In the genomic region with DNA sequence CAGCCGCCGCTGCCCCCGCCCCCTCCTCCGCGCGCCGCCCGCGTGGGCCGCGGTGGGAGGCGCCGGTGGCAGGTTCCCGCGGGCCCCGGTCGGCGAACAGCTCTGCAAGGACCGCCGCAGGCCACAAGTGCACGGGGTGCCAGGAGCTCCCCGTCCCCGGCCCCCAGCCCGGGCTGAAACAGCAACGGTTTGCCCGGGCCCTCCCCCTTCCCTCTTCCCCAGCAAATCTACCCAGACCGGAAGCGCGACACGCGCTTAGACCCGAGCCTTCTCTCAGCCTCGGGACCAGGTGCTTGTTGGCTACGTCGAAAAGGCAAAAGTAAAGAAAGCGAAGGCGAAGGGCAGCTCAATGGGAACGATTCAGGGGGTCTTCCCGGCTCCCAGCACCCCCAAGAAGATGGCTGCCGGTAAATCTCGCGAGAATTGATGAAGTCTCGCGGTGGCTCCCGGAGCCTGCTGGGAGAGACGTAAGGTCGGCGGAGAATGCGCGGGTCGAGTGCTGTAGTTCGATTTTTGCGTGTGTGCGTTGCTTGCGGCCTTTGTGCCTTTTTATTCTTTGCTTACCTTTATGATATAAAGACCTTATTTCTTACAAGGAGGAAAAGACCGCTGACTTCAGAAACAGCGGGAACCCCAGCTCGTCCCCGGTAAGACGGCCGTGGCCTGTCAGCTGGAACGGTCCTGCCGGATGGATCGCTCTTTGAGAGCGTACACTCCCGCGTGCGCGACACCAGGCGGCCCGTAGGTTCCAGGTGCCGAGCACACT, we compare ENCODE assay signal across 1 cellular context.
A peak's percentile ranks its signal among the peaks of the same experiment; 100 is the strongest.
TF ChIP-seq lines count a peak whose summit lies in the region.

A gene with protein sequence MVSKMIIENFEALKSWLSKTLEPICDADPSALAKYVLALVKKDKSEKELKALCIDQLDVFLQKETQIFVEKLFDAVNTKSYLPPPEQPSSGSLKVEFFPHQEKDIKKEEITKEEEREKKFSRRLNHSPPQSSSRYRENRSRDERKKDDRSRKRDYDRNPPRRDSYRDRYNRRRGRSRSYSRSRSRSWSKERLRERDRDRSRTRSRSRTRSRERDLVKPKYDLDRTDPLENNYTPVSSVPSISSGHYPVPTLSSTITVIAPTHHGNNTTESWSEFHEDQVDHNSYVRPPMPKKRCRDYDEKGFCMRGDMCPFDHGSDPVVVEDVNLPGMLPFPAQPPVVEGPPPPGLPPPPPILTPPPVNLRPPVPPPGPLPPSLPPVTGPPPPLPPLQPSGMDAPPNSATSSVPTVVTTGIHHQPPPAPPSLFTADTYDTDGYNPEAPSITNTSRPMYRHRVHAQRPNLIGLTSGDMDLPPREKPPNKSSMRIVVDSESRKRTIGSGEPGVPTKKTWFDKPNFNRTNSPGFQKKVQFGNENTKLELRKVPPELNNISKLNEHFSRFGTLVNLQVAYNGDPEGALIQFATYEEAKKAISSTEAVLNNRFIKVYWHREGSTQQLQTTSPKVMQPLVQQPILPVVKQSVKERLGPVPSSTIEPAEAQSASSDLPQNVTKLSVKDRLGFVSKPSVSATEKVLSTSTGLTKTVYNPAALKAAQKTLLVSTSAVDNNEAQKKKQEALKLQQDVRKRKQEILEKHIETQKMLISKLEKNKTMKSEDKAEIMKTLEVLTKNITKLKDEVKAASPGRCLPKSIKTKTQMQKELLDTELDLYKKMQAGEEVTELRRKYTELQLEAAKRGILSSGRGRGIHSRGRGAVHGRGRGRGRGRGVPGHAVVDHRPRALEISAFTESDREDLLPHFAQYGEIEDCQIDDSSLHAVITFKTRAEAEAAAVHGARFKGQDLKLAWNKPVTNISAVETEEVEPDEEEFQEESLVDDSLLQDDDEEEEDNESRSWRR (minus strand): TSS at position 425 of the 766 bp plus-strand sequence. CDS start 481 bp downstream, outside the sequence.

TF ChIP-seq in K562, 482 proteins besides CTCF, POLR2A, EP300 and RAD21 (continued from another document and continues in another):
- no peak for TF ChIP-seq CHCHD3 (CRISPR knock-in tag; IDR thresholded peaks at IDR 0.05)
- TF ChIP-seq HDGF (IDR thresholded peaks at IDR 0.05) = no peak
- no peak for TF ChIP-seq MITF (IDR thresholded peaks at IDR 0.05)
- no peak for TF ChIP-seq ZNF3 (CRISPR knock-in tag; IDR thresholded peaks at IDR 0.05)
- no peak for TF ChIP-seq ZBTB8A (IDR thresholded peaks at IDR 0.05; ENCODE audit: partially characterized antibody)
- TF ChIP-seq U2AF2 (optimal IDR thresholded peaks at IDR 0.05; ENCODE audit: low read depth, low read length) = no peak
- TF ChIP-seq POLR3A (IDR thresholded peaks at IDR 0.05; ENCODE audit: borderline replicate concordance, extremely low read depth, insufficient read depth, insufficient read length) = no peak
- no peak for TF ChIP-seq BCL6 (CRISPR knock-in tag; IDR thresholded peaks at IDR 0.05)
- TF ChIP-seq, protein P1, sequence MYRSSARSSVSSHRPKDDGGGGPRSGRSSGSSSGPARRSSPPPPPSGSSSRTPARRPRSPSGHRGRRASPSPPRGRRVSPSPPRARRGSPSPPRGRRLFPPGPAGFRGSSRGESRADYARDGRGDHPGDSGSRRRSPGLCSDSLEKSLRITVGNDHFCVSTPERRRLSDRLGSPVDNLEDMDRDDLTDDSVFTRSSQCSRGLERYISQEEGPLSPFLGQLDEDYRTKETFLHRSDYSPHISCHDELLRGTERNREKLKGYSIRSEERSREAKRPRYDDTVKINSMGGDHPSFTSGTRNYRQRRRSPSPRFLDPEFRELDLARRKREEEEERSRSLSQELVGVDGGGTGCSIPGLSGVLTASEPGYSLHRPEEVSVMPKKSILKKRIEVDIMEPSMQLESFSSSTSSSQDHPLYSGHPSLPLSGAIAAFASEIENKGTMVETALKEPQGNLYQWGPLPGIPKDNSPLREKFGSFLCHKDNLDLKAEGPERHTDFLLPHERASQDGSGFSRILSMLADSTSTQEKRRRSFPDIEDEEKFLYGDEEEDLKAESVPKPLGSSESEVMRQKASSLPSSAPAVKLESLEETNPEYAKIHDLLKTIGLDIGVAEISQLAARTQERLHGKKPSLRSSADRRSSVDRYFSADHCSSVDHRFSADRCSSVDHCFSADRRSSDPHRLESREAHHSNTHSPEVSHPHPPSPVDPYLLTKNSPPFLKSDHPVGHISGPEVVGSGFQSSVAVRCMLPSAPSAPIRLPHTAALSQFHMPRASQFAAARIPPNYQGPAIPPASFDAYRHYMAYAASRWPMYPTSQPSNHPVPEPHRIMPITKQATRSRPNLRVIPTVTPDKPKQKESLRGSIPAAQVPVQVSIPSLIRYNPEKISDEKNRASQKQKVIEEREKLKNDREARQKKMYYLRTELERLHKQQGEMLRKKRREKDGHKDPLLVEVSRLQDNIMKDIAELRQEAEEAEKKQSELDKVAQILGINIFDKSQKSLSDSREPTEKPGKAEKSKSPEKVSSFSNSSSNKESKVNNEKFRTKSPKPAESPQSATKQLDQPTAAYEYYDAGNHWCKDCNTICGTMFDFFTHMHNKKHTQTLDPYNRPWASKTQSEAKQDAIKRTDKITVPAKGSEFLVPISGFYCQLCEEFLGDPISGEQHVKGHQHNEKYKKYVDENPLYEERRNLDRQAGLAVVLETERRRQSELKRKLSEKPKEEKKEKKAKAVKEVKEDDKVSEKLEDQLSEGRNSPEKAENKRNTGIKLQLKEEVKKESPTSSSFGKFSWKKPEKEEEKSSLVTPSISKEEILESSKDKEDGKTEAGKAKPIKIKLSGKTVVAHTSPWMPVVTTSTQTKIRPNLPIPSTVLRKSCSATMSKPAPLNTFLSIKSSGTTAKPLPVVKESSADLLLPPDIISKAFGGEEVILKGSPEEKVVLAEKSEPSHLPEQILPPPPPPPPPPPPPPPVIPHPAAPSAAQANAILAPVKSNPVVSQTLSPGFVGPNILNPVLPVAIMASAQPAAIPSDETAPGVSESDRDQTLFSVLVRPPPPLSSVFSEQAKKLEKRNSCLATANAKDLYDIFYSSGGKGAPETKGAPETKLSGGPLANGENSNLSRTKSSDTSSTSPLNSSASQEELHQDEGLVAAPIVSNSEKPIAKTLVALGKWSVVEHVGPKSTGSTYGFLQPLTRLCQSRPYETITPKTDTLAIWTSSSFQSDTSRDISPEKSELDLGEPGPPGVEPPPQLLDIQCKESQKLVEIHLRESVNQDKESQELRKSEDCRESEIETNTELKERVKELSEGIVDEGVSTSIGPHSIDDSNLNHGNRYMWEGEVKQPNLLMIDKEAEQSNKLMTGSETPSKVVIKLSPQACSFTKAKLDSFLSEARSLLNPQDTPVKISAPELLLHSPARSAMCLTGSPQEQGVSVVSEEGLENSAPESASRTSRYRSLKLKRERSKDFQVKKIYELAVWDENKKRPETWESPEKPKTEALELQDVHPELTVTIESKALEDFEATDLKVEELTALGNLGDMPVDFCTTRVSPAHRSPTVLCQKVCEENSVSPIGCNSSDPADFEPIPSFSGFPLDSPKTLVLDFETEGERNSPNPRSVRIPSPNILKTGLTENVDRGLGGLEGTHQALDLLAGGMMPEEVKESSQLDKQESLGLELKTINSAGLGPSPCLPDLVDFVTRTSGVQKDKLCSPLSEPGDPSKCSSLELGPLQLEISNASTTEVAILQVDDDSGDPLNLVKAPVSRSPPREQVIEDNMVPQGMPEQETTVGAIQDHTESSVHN (IDR thresholded peaks at IDR 0.05; ENCODE audit: borderline replicate concordance in 1 of 2, low read depth in 1 of 2) = no peak
- TF ChIP-seq, protein P2, sequence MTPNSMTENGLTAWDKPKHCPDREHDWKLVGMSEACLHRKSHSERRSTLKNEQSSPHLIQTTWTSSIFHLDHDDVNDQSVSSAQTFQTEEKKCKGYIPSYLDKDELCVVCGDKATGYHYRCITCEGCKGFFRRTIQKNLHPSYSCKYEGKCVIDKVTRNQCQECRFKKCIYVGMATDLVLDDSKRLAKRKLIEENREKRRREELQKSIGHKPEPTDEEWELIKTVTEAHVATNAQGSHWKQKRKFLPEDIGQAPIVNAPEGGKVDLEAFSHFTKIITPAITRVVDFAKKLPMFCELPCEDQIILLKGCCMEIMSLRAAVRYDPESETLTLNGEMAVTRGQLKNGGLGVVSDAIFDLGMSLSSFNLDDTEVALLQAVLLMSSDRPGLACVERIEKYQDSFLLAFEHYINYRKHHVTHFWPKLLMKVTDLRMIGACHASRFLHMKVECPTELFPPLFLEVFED (CRISPR knock-in tag; conservative IDR thresholded peaks at IDR 0.05) = no peak
- no peak for TF ChIP-seq SIX5 (IDR thresholded peaks at IDR 0.05; ENCODE audit: borderline replicate concordance in 1 of 2, insufficient read depth in 1 of 2, low read depth in 1 of 2, low read length in 2 of 2)
- TF ChIP-seq SFPQ (IDR thresholded peaks at IDR 0.05; ENCODE audit: low read depth, low read length) = no peak
- TF ChIP-seq TCF7 (IDR thresholded peaks at IDR 0.05; ENCODE audit: borderline replicate concordance) = no peak
- TF ChIP-seq IRF2 (CRISPR knock-in tag; IDR thresholded peaks at IDR 0.05) = no peak
- TF ChIP-seq JUND (IDR thresholded peaks at IDR 0.05; ENCODE audit: borderline replicate concordance, low read depth, low read length) = no peak
- no peak for TF ChIP-seq JUND (tag; IDR thresholded peaks at IDR 0.05; ENCODE audit: borderline replicate concordance, low read depth, low read length)
- TF ChIP-seq ATF7 (IDR thresholded peaks at IDR 0.05) = peak; percentile 54; the same call in 1 of the 2 replicates
- no peak for TF ChIP-seq NCOA4 (IDR thresholded peaks at IDR 0.05; ENCODE audit: partially characterized antibody)
- TF ChIP-seq E2F8 (IDR thresholded peaks at IDR 0.05; ENCODE audit: low read depth, partially characterized antibody) = no peak
- no peak for TF ChIP-seq ZFPM2 (CRISPR knock-in tag; IDR thresholded peaks at IDR 0.05)
- TF ChIP-seq ZNF57 (CRISPR knock-in tag; IDR thresholded peaks at IDR 0.05) = no peak
- TF ChIP-seq SMAD1 (IDR thresholded peaks at IDR 0.05; ENCODE audit: low read depth, low read length, partially characterized antibody) = peak; percentile 61
- TF ChIP-seq ZFP91 (CRISPR knock-in tag; IDR thresholded peaks at IDR 0.05) = no peak
- TF ChIP-seq HOXB6 (CRISPR knock-in tag; IDR thresholded peaks at IDR 0.05; ENCODE audit: borderline replicate concordance) = no peak
- TF ChIP-seq, protein P3, sequence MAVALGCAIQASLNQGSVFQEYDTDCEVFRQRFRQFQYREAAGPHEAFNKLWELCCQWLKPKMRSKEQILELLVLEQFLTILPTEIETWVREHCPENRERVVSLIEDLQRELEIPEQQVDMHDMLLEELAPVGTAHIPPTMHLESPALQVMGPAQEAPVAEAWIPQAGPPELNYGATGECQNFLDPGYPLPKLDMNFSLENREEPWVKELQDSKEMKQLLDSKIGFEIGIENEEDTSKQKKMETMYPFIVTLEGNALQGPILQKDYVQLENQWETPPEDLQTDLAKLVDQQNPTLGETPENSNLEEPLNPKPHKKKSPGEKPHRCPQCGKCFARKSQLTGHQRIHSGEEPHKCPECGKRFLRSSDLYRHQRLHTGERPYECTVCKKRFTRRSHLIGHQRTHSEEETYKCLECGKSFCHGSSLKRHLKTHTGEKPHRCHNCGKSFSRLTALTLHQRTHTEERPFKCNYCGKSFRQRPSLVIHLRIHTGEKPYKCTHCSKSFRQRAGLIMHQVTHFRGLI (CRISPR knock-in tag; IDR thresholded peaks at IDR 0.05) = no peak
